10 cellular contexts compared by ENCODE assay signal in the genomic region with DNA sequence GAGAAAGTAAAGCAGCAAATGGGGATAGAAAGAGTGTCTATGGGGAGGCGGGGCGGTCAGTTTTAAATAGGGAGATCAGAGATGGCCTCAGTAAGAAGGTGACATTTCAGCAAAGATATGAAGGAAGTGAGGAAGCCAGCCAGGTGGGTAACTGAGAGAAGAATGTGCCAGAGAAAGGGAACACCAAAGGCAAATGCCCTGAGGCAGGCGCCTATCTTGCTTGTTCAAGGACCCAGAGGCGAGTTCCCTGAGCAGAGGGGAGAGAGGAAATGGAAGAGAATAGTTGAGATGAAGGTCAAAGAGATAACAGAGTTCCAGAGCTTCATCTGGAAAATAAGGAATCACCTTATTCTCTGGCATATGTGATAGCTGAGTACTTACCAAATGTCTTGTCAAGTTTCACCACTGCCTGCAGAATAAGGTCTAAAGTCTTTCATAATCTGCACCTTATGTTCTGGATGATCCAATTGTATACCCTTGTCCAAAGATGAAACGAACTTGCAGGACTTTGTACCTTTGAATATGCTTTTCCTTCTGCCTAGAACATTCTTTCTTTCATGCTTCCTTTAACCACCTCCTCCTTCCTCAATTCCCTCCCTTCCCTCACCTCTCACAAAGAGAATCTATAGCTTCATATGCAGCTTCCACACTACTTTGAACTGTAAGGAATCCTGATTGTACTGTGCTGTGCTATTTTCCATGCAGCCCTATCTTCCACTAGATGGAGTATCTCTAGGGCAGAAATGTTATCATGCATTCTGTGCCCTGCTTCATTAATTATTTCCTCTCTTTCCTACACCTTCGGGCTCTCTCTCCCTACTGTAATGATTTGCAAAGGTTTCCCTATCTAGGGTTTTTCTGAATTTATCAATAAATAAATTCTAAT. TPM values are rescaled to one million over a fixed set of nuclear protein-coding genes. Genes with fewer than 3 reads are reported as not detected.
A peak's percentile ranks its signal among the peaks of the same experiment; 100 is the strongest.
DNase-seq lines count a peak whose midpoint lies in the region; TF ChIP-seq lines count a peak whose summit lies in the region.
"Had no signal": no experiment of that assay in that cellular context is flagged by ENCODE, and none has a peak within 500 bp of the region (broad histone marks: within the 10 kb centered on the region; RNA-seq: fewer than 3 reads in every experiment).

No MANE protein-coding gene starts in this region.

- peak overlapping the region; percentile 15 for H3K4me3 Mint-ChIP-seq in T-helper 1 cell treated with Interleukin-12 subunit alpha and Interleukin-12 subunit beta and Interleukin-4 antibody, amounts not matched to agents 30 μg/mL and 1 μg/mL, for 36 hours

- in situ Hi-C loops in SK-MEL-5 (cut with HindIII; ENCODE audit: low pct_unique_long_range_greater_than_20kb, low sequenced_read_pairs), result no loop called here

- TF ChIP-seq CTCF in fibroblast of the aortic adventitia (IDR thresholded peaks at IDR 0.05; ENCODE audit: insufficient read depth, low read length), result peak; percentile 52

- peak overlapping the region; percentile 69 for H3K27ac Mint-ChIP-seq in T-helper 1 cell treated with Interleukin-12 subunit alpha and Interleukin-12 subunit beta and Interleukin-4 antibody, amounts not matched to agents 30 μg/mL and 1 μg/mL, for 36 hours

- no peaks in the 10 kb centered on the region for H3K27me3 Mint-ChIP-seq in T-helper 1 cell treated with Interleukin-12 subunit alpha and Interleukin-12 subunit beta and Interleukin-4 antibody, amounts not matched to agents 30 μg/mL and 1 μg/mL, for 36 hours (ENCODE audit: low read depth)

- H3K4me3 ChIP-seq in fibroblast of the aortic adventitia (ENCODE audit: low read depth, low read length), result no peak overlapping the region
- H3K4me3 ChIP-seq: BLaER1 treated with 17β-estradiol and CSF1 and Interleukin-3, amounts not matched to agents 10 nM and 100 nM had no signal

- no peak for DNase-seq in T-helper 1 cell
- DNase-seq in SK-MEL-5 (ENCODE audit: low read depth, low spot score), result peak; percentile 78
- peak; percentile 10 for DNase-seq in fibroblast of the aortic adventitia (ENCODE audit: low read depth)
- DNase-seq in renal cortical epithelial cell (ENCODE audit: low read depth), result peak; percentile 62
- DNase-seq in SW480 (ENCODE audit: low spot score), result no peak
- no peak for DNase-seq in HuH-7 (ENCODE audit: low spot score)
- DNase-seq in COLO668 (lab: John Stamatoyannopoulos, UW; ENCODE audit: unreplicated experiment), result no peak
- DNase-seq: NCI-H2171 had no signal

- peaks cover 31% of the 10 kb centered on the region for H3K36me3 Mint-ChIP-seq in T-helper 1 cell treated with Interleukin-12 subunit alpha and Interleukin-12 subunit beta and Interleukin-4 antibody, amounts not matched to agents 30 μg/mL and 1 μg/mL, for 36 hours (ENCODE audit: low read depth)

- no peaks in the 10 kb centered on the region for H3K9me3 Mint-ChIP-seq in T-helper 1 cell treated with Interleukin-12 subunit alpha and Interleukin-12 subunit beta and Interleukin-4 antibody, amounts not matched to agents 30 μg/mL and 1 μg/mL, for 36 hours

- peaks cover 34% of the 10 kb centered on the region for H3K4me1 Mint-ChIP-seq in T-helper 1 cell treated with Interleukin-12 subunit alpha and Interleukin-12 subunit beta and Interleukin-4 antibody, amounts not matched to agents 30 μg/mL and 1 μg/mL, for 36 hours (ENCODE audit: low read depth)

RNA-seq across cellular contexts. Expression of a gene that starts 38.5 kb away (rescaled TPM):
- total RNA-seq in SK-MEL-5 (2014; rRNA removed; shearing (Covaris generic)), result 108 and 110 TPM in 2 replicates
- 122 and 159 TPM in 2 replicates for polyA plus RNA-seq in SK-MEL-5 (2015; cell fraction: cytosol; rRNA removed)
- polyA plus RNA-seq in SK-MEL-5 (2015; cell fraction: nucleus; rRNA removed), result 88.1 and 125 TPM in 2 replicates
- total RNA-seq in fibroblast of the aortic adventitia (ENCODE audit: low replicate concordance) (31.5 and 38.3 TPM in 2 replicates), renal cortical epithelial cell (41.5 and 74.2 TPM in 2 replicates)

RNA-seq across cellular contexts. Expression of a gene that starts 53.0 kb away (rescaled TPM):
- 0.29 and 0.63 TPM in 2 replicates for total RNA-seq in SK-MEL-5 (2014; rRNA removed; shearing (Covaris generic))
- polyA plus RNA-seq in SK-MEL-5 (2015; cell fraction: cytosol; rRNA removed), result 0.10 TPM in 1 of 2 replicates, not detected in the other
- 0.39 and 2.6 TPM in 2 replicates for polyA plus RNA-seq in SK-MEL-5 (2015; cell fraction: nucleus; rRNA removed)
- total RNA-seq in fibroblast of the aortic adventitia (ENCODE audit: low replicate concordance) (0.18 and 0.82 TPM in 2 replicates), renal cortical epithelial cell (0.15 TPM in 1 of 2 replicates, not detected in the other)

Comparison
In these comparisons a context has a peak if more than half of its experiments do, and no peak if none do; other contexts are left out.
1. DNase-seq: peak in SK-MEL-5 (single experiment), fibroblast of the aortic adventitia (single experiment) and renal cortical epithelial cell (single experiment); none in T-helper 1 cell (0 of 5), SW480 (single experiment), HuH-7 (single experiment) and COLO668 (single experiment).